ENCODE assay signal across 28 cellular contexts in the genomic region with DNA sequence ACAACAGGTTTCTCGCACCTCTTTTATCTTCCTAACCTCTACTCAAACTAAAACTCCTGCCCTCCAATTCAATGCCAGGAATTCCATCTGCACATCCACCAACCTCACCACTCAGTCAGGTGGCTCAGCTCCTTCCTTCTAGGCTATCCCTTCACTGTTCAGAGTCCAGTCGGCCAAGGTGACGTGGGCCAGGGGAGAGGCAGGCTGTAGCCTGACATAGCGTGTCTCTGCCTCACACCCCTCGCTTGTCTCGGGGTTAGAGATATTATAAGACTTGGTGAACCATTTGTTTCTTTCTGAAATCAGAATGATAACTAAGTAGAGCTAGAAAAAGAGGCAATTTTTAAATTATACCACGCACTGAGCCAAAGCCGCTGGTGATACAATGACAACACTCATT. TPM values are rescaled to one million over a fixed set of nuclear protein-coding genes. Genes with fewer than 3 reads are reported as not detected.
DNase-seq lines count a peak whose midpoint lies in the region; ATAC-seq and TF ChIP-seq lines count a peak whose summit lies in the region.
"Had no signal": no experiment of that assay in that cellular context is flagged by ENCODE, and none has a peak within 500 bp of the region (broad histone marks: within the 10 kb centered on the region; RNA-seq: fewer than 3 reads in every experiment).

No MANE protein-coding gene starts in this region.

- no peak overlapping the region for H2BK15ac ChIP-seq in mesenchymal stem cell (ENCODE audit: low read depth, poor library complexity, severe bottlenecking)

- no peak overlapping the region for H3K23ac ChIP-seq in mesenchymal stem cell (ENCODE audit: low read length in 2 of 2)

- peak overlapping the region in 1 of 2 experiments; percentile 2 for H3K14ac ChIP-seq in mesenchymal stem cell (ENCODE audit: low read length in 2 of 2)

- no peak overlapping the region for H3K4ac ChIP-seq in mesenchymal stem cell (ENCODE audit: low read depth in 1 of 2, low read length in 2 of 2)

- H3K4me3 Mint-ChIP-seq in glutamatergic neuron (ENCODE audit: unreplicated experiment) = peak overlapping the region; percentile 61
- no peak overlapping the region for H3K4me3 Mint-ChIP-seq in CD14-positive monocyte
- H3K4me3 Mint-ChIP-seq: activated CD8-positive, alpha-beta T cell treated with anti-CD3 and anti-CD28 coated beads for 36 hours; activated T-cell treated with anti-CD3 and anti-CD28 coated beads, Interleukin-2, amount 50 U/mL, for 24 hours; B cell; HFFc6; naive thymus-derived CD8-positive, alpha-beta T cell had no signal

- H3K27ac ChIP-seq in mesenchymal stem cell (ENCODE audit: low read length, poor library complexity, severe bottlenecking) (no peak overlapping the region), substantia nigra (ENCODE audit: low read depth, low read length, poor library complexity, severe bottlenecking) (peak overlapping the region; percentile 22)
- H3K27ac ChIP-seq: GM23248, upper lobe of left lung had no signal

- ATAC-seq in Right ventricle myocardium inferior (peak; percentile 24), left cardiac atrium (no peak), GM18858 (IDR thresholded peaks at IDR 0.05; ENCODE audit: unreplicated experiment) (no peak)
- ATAC-seq: activated CD4-positive, CD25-positive, alpha-beta regulatory T cell treated with anti-CD3 and anti-CD28 coated beads, Interleukin-2, amount 50 U/mL, for 24 hours; activated CD8-positive, alpha-beta T cell treated with anti-CD3 and anti-CD28 coated beads for 36 hours; naive thymus-derived CD8-positive, alpha-beta T cell had no signal

- TF ChIP-seq CTCF in glutamatergic neuron (IDR thresholded peaks at IDR 0.05; ENCODE audit: partially characterized antibody, unreplicated experiment) (no peak), CD14-positive monocyte (IDR thresholded peaks at IDR 0.05) (no peak)

- H3K4me2 ChIP-seq in mesenchymal stem cell (ENCODE audit: low read length, poor library complexity, severe bottlenecking) = no peak overlapping the region
- H3K4me2 ChIP-seq: smooth muscle cell had no signal

- peaks cover 23% of the 10 kb centered on the region for H3K4me1 ChIP-seq in mesenchymal stem cell (ENCODE audit: control insufficient read depth, insufficient read depth, low read depth, low read length)

- H3K9ac ChIP-seq in mesenchymal stem cell (ENCODE audit: low read length) = no peak overlapping the region
- H3K9ac ChIP-seq: GM23248 had no signal

- H3K18ac ChIP-seq in mesenchymal stem cell (ENCODE audit: low read depth in 1 of 2, low read length in 2 of 2) = no peak overlapping the region

- no peak overlapping the region for H2AFZ ChIP-seq in mesenchymal stem cell (ENCODE audit: low read depth, low read length)
- H2AFZ ChIP-seq: GM23248 had no signal

- peak overlapping the region; percentile 72 for H4K8ac ChIP-seq in mesenchymal stem cell (ENCODE audit: low read length)

- no peak overlapping the region for H3K4me3 ChIP-seq in mesenchymal stem cell (ENCODE audit: insufficient read depth in 1 of 2, low read depth in 1 of 2, low read length in 2 of 2)
- H3K4me3 ChIP-seq: GM23248, smooth muscle cell, upper lobe of left lung had no signal

- peaks cover 3% of the 10 kb centered on the region for H3K79me1 ChIP-seq in mesenchymal stem cell (replicated peaks; ENCODE audit: low read length, poor library complexity, severe bottlenecking)

- H3K4me1 Mint-ChIP-seq in glutamatergic neuron (ENCODE audit: low read depth, unreplicated experiment) (peaks cover 33% of the 10 kb centered on the region), CD14-positive monocyte (peaks cover 57% of the 10 kb centered on the region)

- H3K27me3 ChIP-seq in mesenchymal stem cell (ENCODE audit: control insufficient read depth in 1 of 2, insufficient read depth in 1 of 2, low read length in 2 of 2) = no peaks in the 10 kb centered on the region
- H3K27me3 ChIP-seq: upper lobe of left lung had no signal

- H2BK120ac ChIP-seq in mesenchymal stem cell (ENCODE audit: low read depth, low read length) = no peak overlapping the region

- WGBS in mesenchymal stem cell = 86% methylated on average over 8 of the region's 8 CpGs

- no peak overlapping the region for H4K91ac ChIP-seq in mesenchymal stem cell (ENCODE audit: low read length)

- peak overlapping the region; percentile 15 to 16 for H2BK12ac ChIP-seq in mesenchymal stem cell (ENCODE audit: low read length in 2 of 2)

- H3K36me3 Mint-ChIP-seq in glutamatergic neuron (ENCODE audit: unreplicated experiment) (no peaks in the 10 kb centered on the region), CD14-positive monocyte (peaks cover 38 to 45% of the 10 kb centered on the region in 2 donors)

- H3K9me3 Mint-ChIP-seq in glutamatergic neuron (ENCODE audit: unreplicated experiment) = peaks cover 3% of the 10 kb centered on the region
- H3K9me3 Mint-ChIP-seq in CD14-positive monocyte = no peaks in the 10 kb centered on the region
- H3K9me3 Mint-ChIP-seq: activated CD8-positive, alpha-beta T cell treated with anti-CD3 and anti-CD28 coated beads for 36 hours; activated T-cell treated with anti-CD3 and anti-CD28 coated beads, Interleukin-2, amount 50 U/mL, for 24 hours; HFFc6; naive thymus-derived CD8-positive, alpha-beta T cell had no signal

- H3K9me3 ChIP-seq in mesenchymal stem cell (ENCODE audit: control insufficient read depth, low read length) = no peaks in the 10 kb centered on the region
- H3K9me3 ChIP-seq: upper lobe of left lung had no signal

- H3K27me3 Mint-ChIP-seq in glutamatergic neuron (ENCODE audit: unreplicated experiment) (peaks cover 2% of the 10 kb centered on the region), CD14-positive monocyte (ENCODE audit: low read depth in 3 of 3) (no peaks in the 10 kb centered on the region)
- H3K27me3 Mint-ChIP-seq: activated CD8-positive, alpha-beta T cell treated with anti-CD3 and anti-CD28 coated beads for 36 hours; activated T-cell treated with anti-CD3 and anti-CD28 coated beads, Interleukin-2, amount 50 U/mL, for 24 hours; B cell; naive thymus-derived CD8-positive, alpha-beta T cell had no signal

- no peak overlapping the region for H2BK5ac ChIP-seq in mesenchymal stem cell (ENCODE audit: low read depth, low read length, poor library complexity, severe bottlenecking)

- DNase-seq in Right ventricle myocardium inferior (ENCODE audit: missing footprints) = no peak
- DNase-seq in left cardiac atrium = no peak
- no peak for DNase-seq in glutamatergic neuron
- DNase-seq in mesenchymal stem cell = no peak
- DNase-seq in substantia nigra (lab: John Stamatoyannopoulos, UW) = no peak
- DNase-seq in activated CD4-positive, CD25-positive, alpha-beta regulatory T cell (lab: John Stamatoyannopoulos, UW) = no peak
- no peak for DNase-seq in CD14-positive monocyte (ENCODE audit: low spot score)
- DNase-seq: activated CD8-positive, alpha-beta T cell treated with anti-CD3 and anti-CD28 coated beads for 36 hours; activated naive CD4-positive, alpha-beta T cell treated with Interleukin-2 at 50 U/mL for 16 hours; activated T-cell treated with anti-CD3 and anti-CD28 coated beads, Interleukin-2, amount 50 U/mL, for 24 hours; amniotic stem cell; Calu3; erythroblast; foreskin fibroblast; GM23248; HFFc6; hypothalamus; Karpas-422; naive thymus-derived CD8-positive, alpha-beta T cell; NCI-H1048; NCI-H1930; OCI-M1; stimulated activated CD4-positive, alpha-beta T cell treated with anti-CD3 and anti-CD28 coated beads, Interleukin-4, amount 100 ng/mL, for 4 hours; upper lobe of left lung had no signal

- H3K27ac Mint-ChIP-seq in glutamatergic neuron (ENCODE audit: unreplicated experiment) (peak overlapping the region; percentile 64), CD14-positive monocyte (peak overlapping the region in 3 of 7 donors; percentile 2 to 28 (median 4))
- H3K27ac Mint-ChIP-seq: activated CD8-positive, alpha-beta T cell treated with anti-CD3 and anti-CD28 coated beads for 36 hours; activated T-cell treated with anti-CD3 and anti-CD28 coated beads, Interleukin-2, amount 50 U/mL, for 24 hours; B cell; HFFc6 had no signal

- intact Hi-C loops in Right ventricle myocardium inferior (cut with DNase I) = no loop called here
- intact Hi-C loops in left cardiac atrium (cut with DNase I) = no loop called here
- intact Hi-C loops in CD14-positive monocyte (cut with micrococcal nuclease) = no loop called here

- peaks cover 0 to 7% of the 10 kb centered on the region in 2 experiments for H3K36me3 ChIP-seq in mesenchymal stem cell (ENCODE audit: control insufficient read depth in 1 of 2, insufficient read depth in 2 of 2, low read depth in 1 of 2, low read length in 2 of 2)
- H3K36me3 ChIP-seq: upper lobe of left lung had no signal

- H2AK5ac ChIP-seq in mesenchymal stem cell (ENCODE audit: low read length, severe bottlenecking) = no peak overlapping the region

RNA-seq across cellular contexts. Expression of gene HIPK2, which starts 31.1 kb away (rescaled TPM):
- total RNA-seq in Right ventricle myocardium inferior (97.8 TPM), left cardiac atrium (100 to 1,000 TPM; 123 to 139 TPM), glutamatergic neuron (ENCODE audit: unreplicated experiment) (36.9 TPM)
- polyA plus RNA-seq in mesenchymal stem cell (2013, experiment 1 of 2) = 89.2 TPM
- polyA plus RNA-seq in mesenchymal stem cell (2013, experiment 2 of 2) = 81.2 TPM
- polyA plus RNA-seq in CD14-positive monocyte = 1 to 10 TPM; 1.6 to 3.0 TPM
